In genomic region chr17:3795758-3796102, GRCh38 we compare ENCODE assay signal across 1 cellular context.
A peak's percentile ranks its signal among the peaks of the same experiment; 100 is the strongest.
TF ChIP-seq lines count a peak whose summit lies in the region.

No MANE protein-coding gene starts in this region.

TF ChIP-seq in HepG2, 621 proteins besides CTCF, POLR2A, EP300 and RAD21 (continued from another document and continues in another):
- TF ChIP-seq AKNA (CRISPR knock-in tag; IDR thresholded peaks at IDR 0.05; ENCODE audit: borderline replicate concordance) (no peak), CHCHD3 (CRISPR knock-in tag; IDR thresholded peaks at IDR 0.05) (peak; percentile 73; the same call in 1 of the 2 replicates), PREB (CRISPR knock-in tag; IDR thresholded peaks at IDR 0.05) (no peak), ZBTB25 (CRISPR knock-in tag; IDR thresholded peaks at IDR 0.05) (no peak), ZNF749 (CRISPR knock-in tag; IDR thresholded peaks at IDR 0.05; ENCODE audit: borderline replicate concordance) (0 out of 2 replicates have a peak, but pooled peaks have one; percentile 25), ETS1 (CRISPR knock-in tag; IDR thresholded peaks at IDR 0.05) (no peak), SKIL (CRISPR knock-in tag; IDR thresholded peaks at IDR 0.05; ENCODE audit: borderline replicate concordance) (peak; percentile 18; the same call in 1 of the 2 replicates), SRSF1 (optimal IDR thresholded peaks at IDR 0.05; ENCODE audit: low read depth, low read length) (no peak), ZFP91 (CRISPR knock-in tag; IDR thresholded peaks at IDR 0.05; ENCODE audit: borderline replicate concordance) (peak; percentile 15; the same call in 1 of the 2 replicates), ZNF33A (CRISPR knock-in tag; IDR thresholded peaks at IDR 0.05; ENCODE audit: borderline replicate concordance) (no peak), GABPA (IDR thresholded peaks at IDR 0.05; ENCODE audit: low read depth, low read length) (no peak), GABPA (CRISPR knock-in tag; IDR thresholded peaks at IDR 0.05; ENCODE audit: low read depth) (no peak), PAF1 (CRISPR knock-in tag; IDR thresholded peaks at IDR 0.05) (no peak), ZNF451 (CRISPR knock-in tag; IDR thresholded peaks at IDR 0.05) (peak; percentile 76; the same call in 1 of the 2 replicates), CHD4 (IDR thresholded peaks at IDR 0.05; ENCODE audit: borderline replicate concordance, low read length) (no peak), ZFP36 (IDR thresholded peaks at IDR 0.05; ENCODE audit: borderline replicate concordance, low read depth, low read length, partially characterized antibody) (no peak), FOXO4 (CRISPR knock-in tag; conservative IDR thresholded peaks at IDR 0.05) (0 out of 2 replicates have a peak, but pooled peaks have one; percentile 6), ZMYM3 (CRISPR knock-in tag; IDR thresholded peaks at IDR 0.05) (0 out of 2 replicates have a peak, but pooled peaks have one; percentile 53), KDM4B (CRISPR knock-in tag; IDR thresholded peaks at IDR 0.05) (no peak), ZXDC (CRISPR knock-in tag; IDR thresholded peaks at IDR 0.05) (peak; percentile 12; the same call in 1 of the 2 replicates), TRIM24 (CRISPR knock-in tag; IDR thresholded peaks at IDR 0.05) (0 out of 2 replicates have a peak, but pooled peaks have one; percentile 44), ZBTB38 (CRISPR knock-in tag; IDR thresholded peaks at IDR 0.05) (peak; percentile 55), GATA4 (IDR thresholded peaks at IDR 0.05; ENCODE audit: borderline replicate concordance, low read depth) (no peak), CAMTA2 (CRISPR knock-in tag; IDR thresholded peaks at IDR 0.05; ENCODE audit: borderline replicate concordance) (no peak), RERE (CRISPR knock-in tag; IDR thresholded peaks at IDR 0.05; ENCODE audit: low read depth) (no peak)
